In genomic region chr6:44468835-44469234, GRCh38 we compare ENCODE assay signal across 32 cellular contexts.
"Had no signal": no experiment of that assay in that cellular context is flagged by ENCODE, and none has a peak within 500 bp of the region (broad histone marks: within the 10 kb centered on the region; RNA-seq: fewer than 3 reads in every experiment).

No MANE protein-coding gene starts in this region.

- H3K27ac ChIP-seq: adrenal gland, body of pancreas, epithelial cell of prostate, esophagus squamous epithelium, gastroesophageal sphincter, heart right ventricle, hepatocyte had no signal

- H3K4me3 ChIP-seq: adrenal gland, body of pancreas, esophagus squamous epithelium, gastroesophageal sphincter, heart right ventricle, hepatocyte had no signal

- DNase-seq: activated CD4-positive, alpha-beta memory T cell treated with anti-CD3 and anti-CD28 coated beads, Interleukin-2, amount 10 ng/mL, durations not matched to agents 7 days and 5 days; activated CD4-positive, alpha-beta T cell treated with anti-CD3 and anti-CD28 coated beads for 1 hour; activated CD4-positive, alpha-beta T cell treated with anti-CD3 and anti-CD28 coated beads for 4 hours; activated CD4-positive, alpha-beta T cell treated with anti-CD3 and anti-CD28 coated beads, Interleukin-2, amount 10 ng/mL, durations not matched to agents 7 days and 5 days; activated CD4-positive, alpha-beta T cell treated with anti-CD3 and anti-CD28 coated beads, Interleukin-2, amount 50 U/mL, for 4 hours; activated effector memory CD4-positive, alpha-beta T cell treated with Interleukin-2 at 50 U/mL for 16 hours; activated naive CD4-positive, alpha-beta T cell treated with anti-CD3 and anti-CD28 coated beads for 36 hours; activated naive CD8-positive, alpha-beta T cell treated with anti-CD3 and anti-CD28 coated beads for 36 hours; activated naive CD8-positive, alpha-beta T cell treated with anti-CD3 and anti-CD28 coated beads, Interleukin-2, amount 50 U/mL, for 24 hours; activated T-cell treated with anti-CD3 and anti-CD28 coated beads, Interleukin-2, amount 50 U/mL, for 4 hours; amygdala; aorta; body of pancreas; caudate nucleus; cortex of kidney; dermis blood vessel endothelial cell; effector CD8-positive, alpha-beta T cell; esophagus squamous epithelium; foreskin melanocyte; heart right ventricle; T-helper 2 cell had no signal

- FAIRE-seq: colon, endometrium, endothelial cell of umbilical vein, TTC549 had no signal

- H2AFZ ChIP-seq: hepatocyte had no signal

- H3K36me3 ChIP-seq: adrenal gland, esophagus squamous epithelium, gastroesophageal sphincter, heart right ventricle had no signal

- H3K79me2 ChIP-seq: hepatocyte had no signal

- H3K27ac Mint-ChIP-seq: activated CD4-positive, alpha-beta memory T cell treated with anti-CD3 and anti-CD28 coated beads, Interleukin-2, amount 10 ng/mL, durations not matched to agents 7 days and 5 days; activated CD4-positive, alpha-beta T cell treated with anti-CD3 and anti-CD28 coated beads, Interleukin-2, amount 10 ng/mL, durations not matched to agents 7 days and 5 days; activated naive CD4-positive, alpha-beta T cell treated with anti-CD3 and anti-CD28 coated beads for 36 hours; activated naive CD4-positive, alpha-beta T cell treated with anti-CD3 and anti-CD28 coated beads, Interleukin-2, amount 50 U/mL, for 24 hours; activated naive CD8-positive, alpha-beta T cell treated with anti-CD3 and anti-CD28 coated beads for 36 hours; activated naive CD8-positive, alpha-beta T cell treated with anti-CD3 and anti-CD28 coated beads, Interleukin-2, amount 50 U/mL, for 24 hours; activated T-helper 17 cell treated with anti-CD3 and anti-CD28 coated beads, Interleukin-2, amount 50 U/mL, for 72 hours; WTC11 had no signal

- H3K4me1 ChIP-seq: gastroesophageal sphincter had no signal

- H3K4me3 Mint-ChIP-seq: activated CD4-positive, alpha-beta memory T cell treated with anti-CD3 and anti-CD28 coated beads, Interleukin-2, amount 10 ng/mL, durations not matched to agents 7 days and 5 days; activated CD4-positive, alpha-beta T cell treated with anti-CD3 and anti-CD28 coated beads, Interleukin-2, amount 10 ng/mL, durations not matched to agents 7 days and 5 days; activated naive CD4-positive, alpha-beta T cell treated with anti-CD3 and anti-CD28 coated beads for 36 hours; activated naive CD4-positive, alpha-beta T cell treated with anti-CD3 and anti-CD28 coated beads, Interleukin-2, amount 50 U/mL, for 24 hours; activated naive CD8-positive, alpha-beta T cell treated with anti-CD3 and anti-CD28 coated beads for 36 hours; activated naive CD8-positive, alpha-beta T cell treated with anti-CD3 and anti-CD28 coated beads, Interleukin-2, amount 50 U/mL, for 24 hours; activated T-cell treated with anti-CD3 and anti-CD28 coated beads, Interleukin-2, amount 50 U/mL, for 4 hours; activated T-helper 17 cell treated with anti-CD3 and anti-CD28 coated beads, Interleukin-2, amount 50 U/mL, for 72 hours; WTC11 had no signal

- H3K27me3 Mint-ChIP-seq: activated naive CD8-positive, alpha-beta T cell treated with anti-CD3 and anti-CD28 coated beads for 36 hours; activated T-helper 17 cell treated with anti-CD3 and anti-CD28 coated beads, Interleukin-2, amount 50 U/mL, for 72 hours had no signal

- H3K27me3 ChIP-seq: body of pancreas, heart right ventricle, hepatocyte had no signal

- ATAC-seq: activated naive CD8-positive, alpha-beta T cell treated with anti-CD3 and anti-CD28 coated beads, Interleukin-2, amount 50 U/mL, for 24 hours; activated T-cell treated with anti-CD3 and anti-CD28 coated beads, Interleukin-2, amount 50 U/mL, for 4 hours; activated T-helper 17 cell treated with anti-CD3 and anti-CD28 coated beads, Interleukin-2, amount 50 U/mL, for 72 hours; body of pancreas; gastroesophageal sphincter; heart right ventricle had no signal

- H3K9me3 ChIP-seq: adrenal gland, body of pancreas, esophagus squamous epithelium, gastroesophageal sphincter, heart right ventricle had no signal

- H3K9me3 Mint-ChIP-seq: activated CD4-positive, alpha-beta memory T cell treated with anti-CD3 and anti-CD28 coated beads, Interleukin-2, amount 10 ng/mL, durations not matched to agents 7 days and 5 days; activated CD4-positive, alpha-beta T cell treated with anti-CD3 and anti-CD28 coated beads, Interleukin-2, amount 10 ng/mL, durations not matched to agents 7 days and 5 days; activated naive CD4-positive, alpha-beta T cell treated with anti-CD3 and anti-CD28 coated beads for 36 hours; activated naive CD4-positive, alpha-beta T cell treated with anti-CD3 and anti-CD28 coated beads, Interleukin-2, amount 50 U/mL, for 24 hours; activated naive CD8-positive, alpha-beta T cell treated with anti-CD3 and anti-CD28 coated beads for 36 hours; activated naive CD8-positive, alpha-beta T cell treated with anti-CD3 and anti-CD28 coated beads, Interleukin-2, amount 50 U/mL, for 24 hours; activated T-cell treated with anti-CD3 and anti-CD28 coated beads, Interleukin-2, amount 50 U/mL, for 4 hours; activated T-helper 17 cell treated with anti-CD3 and anti-CD28 coated beads, Interleukin-2, amount 50 U/mL, for 72 hours; WTC11 had no signal

- H3K36me3 Mint-ChIP-seq: activated naive CD4-positive, alpha-beta T cell treated with anti-CD3 and anti-CD28 coated beads, Interleukin-2, amount 50 U/mL, for 24 hours; activated naive CD8-positive, alpha-beta T cell treated with anti-CD3 and anti-CD28 coated beads for 36 hours; WTC11 had no signal

- H3K4me2 ChIP-seq: hepatocyte had no signal

- H3K4me1 Mint-ChIP-seq: activated CD4-positive, alpha-beta memory T cell treated with anti-CD3 and anti-CD28 coated beads, Interleukin-2, amount 10 ng/mL, durations not matched to agents 7 days and 5 days; activated CD4-positive, alpha-beta T cell treated with anti-CD3 and anti-CD28 coated beads, Interleukin-2, amount 10 ng/mL, durations not matched to agents 7 days and 5 days; activated naive CD4-positive, alpha-beta T cell treated with anti-CD3 and anti-CD28 coated beads, Interleukin-2, amount 50 U/mL, for 24 hours; activated naive CD8-positive, alpha-beta T cell treated with anti-CD3 and anti-CD28 coated beads for 36 hours; activated naive CD8-positive, alpha-beta T cell treated with anti-CD3 and anti-CD28 coated beads, Interleukin-2, amount 50 U/mL, for 24 hours; activated T-helper 17 cell treated with anti-CD3 and anti-CD28 coated beads, Interleukin-2, amount 50 U/mL, for 72 hours had no signal
